ENCODE assay signal across 8 cellular contexts in genomic region chr14:75711796-75712211, GRCh38. TPM values are rescaled to one million over a fixed set of nuclear protein-coding genes. Genes with fewer than 3 reads are reported as not detected.
DNase-seq lines count a peak whose midpoint lies in the region; ATAC-seq and TF ChIP-seq lines count a peak whose summit lies in the region.

No MANE protein-coding gene starts in this region.

- H3K9me3 Mint-ChIP-seq in HFFc6 = no peaks in the 10 kb centered on the region

- CTCF ChIA-PET in OCI-LY7 (lab: Charles Lee; ENCODE audit: unreplicated experiment) = interaction anchor here (1.5 kb wide), 1 partner anchor 267 kb away, joined by 3 read pairs; no protein-coding TSS in a partner anchor

- H3K4me3 ChIP-seq in adrenal gland (no peak overlapping the region), heart left ventricle (no peak overlapping the region), psoas muscle (peak overlapping the region; percentile 16), OCI-LY7 (ENCODE audit: low read depth, low read length, poor library complexity, severe bottlenecking) (no peak overlapping the region)

- intact Hi-C loops in adrenal gland (cut with DNase I) (loop anchor here in 1 of 2 donors (10.0 kb wide), 1 partner anchor 73 kb away; no protein-coding TSS in a partner anchor), heart left ventricle (cut with DNase I) (loop anchor here (1.0 to 10.0 kb wide), 10 partner anchors 80 to 933 kb away; partner anchors contain the start of gene TGFB3 (in 1 of the 10)), psoas muscle (cut with DNase I) (loop anchor here (1.0 to 10.0 kb wide), 5 partner anchors 80 to 270 kb away; partner anchors contain the start of gene TGFB3 (in 1 of the 2)), OCI-LY7 (cut with micrococcal nuclease; ENCODE audit: unreplicated experiment) (no loop called here)

- H2AFZ ChIP-seq in OCI-LY7 (ENCODE audit: low read length) = no peak overlapping the region

- peak overlapping the region; percentile 46; the same call in 1 of the 2 replicates for H3K4me3 Mint-ChIP-seq in HFFc6

- TF ChIP-seq POLR2A in adrenal gland (IDR thresholded peaks at IDR 0.05) (peak in 1 of 2 donors; percentile 32), heart left ventricle (IDR thresholded peaks at IDR 0.05) (no peak)

- H3K27ac ChIP-seq in adrenal gland = peak overlapping the region in 4 of 5 donors; percentile 3 to 84 (median 78)
- H3K27ac ChIP-seq in heart left ventricle = peak overlapping the region; percentile 10 to 77 (median 62)
- H3K27ac ChIP-seq in psoas muscle = peak overlapping the region; percentile 87
- no peak overlapping the region for H3K27ac ChIP-seq in OCI-LY7 (ENCODE audit: low read depth, low read length, poor library complexity, severe bottlenecking)

- no peaks in the 10 kb centered on the region for H3K27me3 Mint-ChIP-seq in HFFc6 (ENCODE audit: insufficient read depth)

- peak overlapping the region; percentile 81 for H3K27ac Mint-ChIP-seq in HFFc6

- POLR2A ChIA-PET in OCI-LY7 (lab: Charles Lee) = no interaction called here

- peaks cover 0 to 11% of the 10 kb centered on the region in 2 donors for H3K36me3 ChIP-seq in adrenal gland (replicated peaks in 1 of 2)
- peaks cover 0 to 22% (median 16%) of the 10 kb centered on the region in 9 donors for H3K36me3 ChIP-seq in heart left ventricle
- peaks cover 0 to 13% of the 10 kb centered on the region in 2 donors for H3K36me3 ChIP-seq in psoas muscle (ENCODE audit: insufficient read depth in 1 of 2, low read depth in 1 of 2)
- peaks cover 29% of the 10 kb centered on the region; the same call in 1 of the 2 replicates for H3K36me3 ChIP-seq in OCI-LY7 (ENCODE audit: insufficient read depth, low read length)

- H4K20me1 ChIP-seq in OCI-LY7 (ENCODE audit: insufficient read depth, low read length) = no peaks in the 10 kb centered on the region

- no peaks in the 10 kb centered on the region for H3K79me2 ChIP-seq in OCI-LY7 (ENCODE audit: insufficient read depth, low read depth, low read length)

- H3K27me3 ChIP-seq in adrenal gland (no peaks in the 10 kb centered on the region), heart left ventricle (no peaks in the 10 kb centered on the region), psoas muscle (ENCODE audit: insufficient read depth in 3 of 3, low read length in 2 of 3) (no peaks in the 10 kb centered on the region)

- TF ChIP-seq CTCF in HFFc6 (IDR thresholded peaks at IDR 0.05) (no peak), adrenal gland (IDR thresholded peaks at IDR 0.05) (no peak), heart left ventricle (IDR thresholded peaks at IDR 0.05) (no peak), psoas muscle (IDR thresholded peaks at IDR 0.05) (no peak), OCI-LY7 (conservative IDR thresholded peaks at IDR 0.05; ENCODE audit: low read length) (no peak)

- H3K4me2 ChIP-seq in OCI-LY7 (ENCODE audit: low read length) = no peak overlapping the region

- H3K36me3 Mint-ChIP-seq in HFFc6 (ENCODE audit: low read depth) = no peaks in the 10 kb centered on the region

- no peaks in the 10 kb centered on the region for H3K9me3 ChIP-seq in adrenal gland (replicated peaks in 1 of 3)
- no peaks in the 10 kb centered on the region for H3K9me3 ChIP-seq in heart left ventricle
- H3K9me3 ChIP-seq in psoas muscle = no peaks in the 10 kb centered on the region
- H3K9me3 ChIP-seq in OCI-LY7 (ENCODE audit: low read length) = no peaks in the 10 kb centered on the region

- 21 to 39% (median 36%) methylated on average over 4 of the region's 4 CpGs for WGBS in adrenal gland, 4 donors
- 15 to 59% (median 47%) methylated on average over 4 of the region's 4 CpGs for WGBS in heart left ventricle, 4 donors
- 17 to 24% (median 23%) methylated on average over 4 of the region's 4 CpGs for WGBS in psoas muscle, 3 donors

- no peaks in the 10 kb centered on the region for H3K9me2 ChIP-seq in OCI-LY7 (ENCODE audit: insufficient read depth, low read length)

- ATAC-seq in heart left ventricle = peak; percentile 77 to 92 (median 88)
- ATAC-seq in psoas muscle = peak; percentile 94 to 95 (median 94)

- DNase-seq in AG20443 (ENCODE audit: low spot score) (peak; percentile 88), HFFc6 (peak; percentile 78), adrenal gland (peak; percentile 63 to 89 (median 87)), heart left ventricle (peak; percentile 42 to 74 (median 65)), psoas muscle (peak; percentile 74 to 90), OCI-LY7 (ENCODE audit: low spot score) (no peak), NCI-H510A (lab: John Stamatoyannopoulos, UW) (no peak)
- DNase-seq in stimulated activated CD4-positive, alpha-beta T cell treated with anti-CD3 and anti-CD28 coated beads, Interleukin-4, amount 100 ng/mL, for 24 hours = no peak

- H3K4me1 ChIP-seq in adrenal gland (replicated peaks in 1 of 2) = peaks cover 6 to 29% of the 10 kb centered on the region in 2 donors
- peaks cover 0 to 31% (median 15%) of the 10 kb centered on the region in 12 donors for H3K4me1 ChIP-seq in heart left ventricle
- peaks cover 13% of the 10 kb centered on the region for H3K4me1 ChIP-seq in psoas muscle
- H3K4me1 ChIP-seq in OCI-LY7 (ENCODE audit: insufficient read depth, low read length, poor library complexity, severe bottlenecking) = no peaks in the 10 kb centered on the region

- peaks cover 39% of the 10 kb centered on the region for H3K4me1 Mint-ChIP-seq in HFFc6 (ENCODE audit: low read depth)

- no TSS peak for BruUV-seq in OCI-LY7 (replicated peaks; lab: Mats Ljungman, UMichigan)

RNA-seq across cellular contexts. Expression of gene TTLL5, which starts 50.8 kb away (rescaled TPM):
- total RNA-seq in HFFc6 (2021; fragmentation: NEBNext Ultra II Directional; extraction: Animal tissue kit (Norgen Biotek cat#: 25700)) = 10 to 100 TPM; 22.0 to 28.9 (median 25.0) TPM
- total RNA-seq in adrenal gland (10 to 100 TPM; 13.5 to 34.0 (median 24.1) TPM), heart left ventricle (10 to 100 TPM; 13.8 to 24.6 (median 18.2) TPM), psoas muscle (10 to 100 TPM in 3 of 4 donors, 1 to 10 TPM in 1; 5.7 to 17.2 (median 11.0) TPM), OCI-LY7 (2022) (52.7 and 55.6 TPM in 2 replicates)
- polyA plus RNA-seq in adrenal gland (10 to 100 TPM; 12.7 to 30.1 (median 18.6) TPM), heart left ventricle (10 to 100 TPM in 1 of 2 donors, 1 to 10 TPM in 1; 6.2 to 12.7 TPM), psoas muscle (1 to 10 TPM; 4.6 to 9.1 (median 5.5) TPM)
- total RNA-seq in OCI-LY7 (2014; rRNA removed; shearing (Covaris generic)) = 34.3 and 37.4 TPM in 2 replicates

RNA-seq across cellular contexts. Expression of gene ERG28, which starts 51.1 kb away (rescaled TPM):
- 10 to 100 TPM; 14.1 to 18.2 (median 15.6) TPM for total RNA-seq in HFFc6 (2021; fragmentation: NEBNext Ultra II Directional; extraction: Animal tissue kit (Norgen Biotek cat#: 25700))
- 10 to 100 TPM; 12.1 to 49.5 (median 21.6) TPM for total RNA-seq in adrenal gland
- 100 to 1,000 TPM in 1 of 3 donors, 10 to 100 TPM in 2; 33.9 to 106 (median 46.1) TPM for polyA plus RNA-seq in adrenal gland
- 1 to 10 TPM; 5.7 to 9.2 (median 7.4) TPM for total RNA-seq in heart left ventricle
- 10 to 100 TPM; 10.2 to 15.1 TPM for polyA plus RNA-seq in heart left ventricle
- 1 to 10 TPM; 3.6 to 6.1 (median 4.8) TPM for total RNA-seq in psoas muscle
- polyA plus RNA-seq in psoas muscle = 1 to 10 TPM; 4.9 to 6.4 (median 5.6) TPM
- total RNA-seq in OCI-LY7 (2014; rRNA removed; shearing (Covaris generic)) = 9.8 and 10.6 TPM in 2 replicates
- 22.8 and 24.0 TPM in 2 replicates for total RNA-seq in OCI-LY7 (2022)

Comparison
In these comparisons a context has a peak if more than half of its experiments do, and no peak if none do; other contexts are left out.
1. DNase-seq: peak in AG20443 (single experiment), HFFc6 (single experiment), adrenal gland (7 of 7), heart left ventricle (5 of 5) and psoas muscle (2 of 2); none in OCI-LY7 (single experiment), NCI-H510A (single experiment) and stimulated activated CD4-positive, alpha-beta T cell treated with anti-CD3 and anti-CD28 coated beads, Interleukin-4, amount 100 ng/mL, for 24 hours (single experiment).